ENCODE assay signal across 21 cellular contexts in the genomic region with DNA sequence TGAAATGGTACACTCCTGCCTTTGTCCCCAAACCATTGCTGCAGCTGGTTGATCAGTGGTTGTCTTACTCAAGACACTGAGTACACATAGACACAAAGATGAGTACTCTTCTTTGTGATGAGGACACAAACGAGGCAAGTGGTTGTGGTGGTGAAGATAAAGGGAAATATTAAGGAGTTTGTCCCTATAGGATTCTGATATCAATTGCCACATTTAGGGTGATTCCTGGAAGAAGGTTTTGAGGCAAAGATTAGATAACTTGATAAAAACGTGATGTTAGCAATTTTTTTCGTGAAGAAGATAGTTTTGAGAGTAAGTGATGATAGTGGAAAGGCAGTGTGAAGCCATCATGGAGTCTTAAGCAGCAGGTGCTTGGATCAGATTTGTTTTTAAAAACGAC.
"Had no signal": no experiment of that assay in that cellular context is flagged by ENCODE, and none has a peak within 500 bp of the region (broad histone marks: within the 10 kb centered on the region; RNA-seq: fewer than 3 reads in every experiment).

No MANE protein-coding gene starts in this region.

- H3K27me3 Mint-ChIP-seq: naive thymus-derived CD4-positive, alpha-beta T cell; stimulated activated naive CD8-positive, alpha-beta T cell treated with anti-CD3 and anti-CD28 coated beads, Interleukin-15, Interleukin-2, amounts not matched to agents 100 ng/mL and 50 ng/mL, for 24 hours had no signal

- H3K27me3 ChIP-seq: esophagus squamous epithelium, heart left ventricle, neutrophil, right lobe of liver, tibial artery, upper lobe of left lung, uterus had no signal

- DNase-seq: effector memory CD4-positive, alpha-beta T cell; esophagus squamous epithelium; foreskin fibroblast; heart left ventricle; hypothalamus; islet precursor cell; mammary epithelial cell; naive thymus-derived CD4-positive, alpha-beta T cell; nephron progenitor cell; psoas muscle; retina; right lobe of liver; stimulated activated CD4-positive, alpha-beta T cell treated with anti-CD3 and anti-CD28 coated beads, Interleukin-4, amount 100 ng/mL, for 1 hour; stimulated activated CD8-positive, alpha-beta memory T cell treated with anti-CD3 and anti-CD28 coated beads, Interleukin-4, amount 100 ng/mL, for 48 hours; tibial artery; uterus had no signal

- H3K4me3 Mint-ChIP-seq: naive thymus-derived CD4-positive, alpha-beta T cell; nephron progenitor cell; stimulated activated effector memory CD8-positive, alpha-beta T cell treated with anti-CD3 and anti-CD28 coated beads, Interleukin-12 subunit alpha, Interleukin-12 subunit beta, amount 100 ng/mL, for 72 hours; stimulated activated naive CD8-positive, alpha-beta T cell treated with anti-CD3 and anti-CD28 coated beads, Interleukin-15, Interleukin-2, amounts not matched to agents 100 ng/mL and 50 ng/mL, for 24 hours had no signal

- H3K27ac Mint-ChIP-seq: nephron progenitor cell; stimulated activated effector memory CD8-positive, alpha-beta T cell treated with anti-CD3 and anti-CD28 coated beads, Interleukin-12 subunit alpha, Interleukin-12 subunit beta, amount 100 ng/mL, for 72 hours; stimulated activated naive CD8-positive, alpha-beta T cell treated with anti-CD3 and anti-CD28 coated beads, Interleukin-15, Interleukin-2, amounts not matched to agents 100 ng/mL and 50 ng/mL, for 24 hours had no signal

- H3K36me3 Mint-ChIP-seq: stimulated activated effector memory CD8-positive, alpha-beta T cell treated with anti-CD3 and anti-CD28 coated beads, Interleukin-12 subunit alpha, Interleukin-12 subunit beta, amount 100 ng/mL, for 72 hours had no signal

- H3K9me3 Mint-ChIP-seq: stimulated activated effector memory CD8-positive, alpha-beta T cell treated with anti-CD3 and anti-CD28 coated beads, Interleukin-12 subunit alpha, Interleukin-12 subunit beta, amount 100 ng/mL, for 72 hours had no signal

- H3K4me3 ChIP-seq: esophagus squamous epithelium, heart left ventricle, psoas muscle, right lobe of liver, tibial artery, upper lobe of left lung, uterus had no signal

- H3K4me1 ChIP-seq: psoas muscle, right lobe of liver, tibial artery, uterus had no signal

- H3K9me3 ChIP-seq: esophagus squamous epithelium, neutrophil, psoas muscle, right lobe of liver, uterus had no signal

- H3K27ac ChIP-seq: epithelial cell of prostate, esophagus squamous epithelium, heart left ventricle, neutrophil, psoas muscle, right lobe of liver, tibial artery, upper lobe of left lung, uterus had no signal

- H3K36me3 ChIP-seq: esophagus squamous epithelium, heart left ventricle, neutrophil, right lobe of liver, tibial artery, upper lobe of left lung, uterus had no signal
